In the genomic region with DNA sequence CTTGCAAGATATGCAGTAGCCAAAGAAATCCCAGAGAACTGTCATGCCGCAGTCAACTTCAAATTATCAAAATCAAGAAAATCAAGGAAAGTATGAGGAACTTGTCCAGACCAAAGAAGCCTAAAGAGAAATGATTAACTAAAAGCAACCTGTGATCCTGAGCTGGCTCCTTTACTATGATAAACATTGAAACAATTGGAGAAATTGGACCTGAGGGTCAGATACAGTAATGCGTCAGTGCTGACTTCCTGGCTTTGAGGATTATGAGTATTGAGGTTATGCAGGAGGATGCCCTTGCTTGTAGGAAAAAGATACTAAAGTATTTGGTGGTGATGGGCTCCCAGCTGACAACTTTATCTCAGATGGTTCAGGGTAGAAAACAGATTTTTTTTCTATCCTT, we compare ENCODE assay signal across 1 cellular context.
TF ChIP-seq lines count a peak whose summit lies in the region.

No MANE protein-coding gene starts in this region.

TF ChIP-seq in WTC11, 78 proteins besides CTCF, POLR2A, EP300 and RAD21 (continued from another document):
- TF ChIP-seq, protein P1, sequence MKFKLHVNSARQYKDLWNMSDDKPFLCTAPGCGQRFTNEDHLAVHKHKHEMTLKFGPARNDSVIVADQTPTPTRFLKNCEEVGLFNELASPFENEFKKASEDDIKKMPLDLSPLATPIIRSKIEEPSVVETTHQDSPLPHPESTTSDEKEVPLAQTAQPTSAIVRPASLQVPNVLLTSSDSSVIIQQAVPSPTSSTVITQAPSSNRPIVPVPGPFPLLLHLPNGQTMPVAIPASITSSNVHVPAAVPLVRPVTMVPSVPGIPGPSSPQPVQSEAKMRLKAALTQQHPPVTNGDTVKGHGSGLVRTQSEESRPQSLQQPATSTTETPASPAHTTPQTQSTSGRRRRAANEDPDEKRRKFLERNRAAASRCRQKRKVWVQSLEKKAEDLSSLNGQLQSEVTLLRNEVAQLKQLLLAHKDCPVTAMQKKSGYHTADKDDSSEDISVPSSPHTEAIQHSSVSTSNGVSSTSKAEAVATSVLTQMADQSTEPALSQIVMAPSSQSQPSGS (CRISPR knock-in tag; IDR thresholded peaks at IDR 0.05; ENCODE audit: borderline replicate concordance, low read depth) = no peak
- no peak for TF ChIP-seq JUN (CRISPR knock-in tag; IDR thresholded peaks at IDR 0.05)
- TF ChIP-seq SP1 (CRISPR knock-in tag; conservative IDR thresholded peaks at IDR 0.05) = no peak
- no peak for TF ChIP-seq ETV6 (CRISPR knock-in tag; IDR thresholded peaks at IDR 0.05)
- TF ChIP-seq, protein P2, sequence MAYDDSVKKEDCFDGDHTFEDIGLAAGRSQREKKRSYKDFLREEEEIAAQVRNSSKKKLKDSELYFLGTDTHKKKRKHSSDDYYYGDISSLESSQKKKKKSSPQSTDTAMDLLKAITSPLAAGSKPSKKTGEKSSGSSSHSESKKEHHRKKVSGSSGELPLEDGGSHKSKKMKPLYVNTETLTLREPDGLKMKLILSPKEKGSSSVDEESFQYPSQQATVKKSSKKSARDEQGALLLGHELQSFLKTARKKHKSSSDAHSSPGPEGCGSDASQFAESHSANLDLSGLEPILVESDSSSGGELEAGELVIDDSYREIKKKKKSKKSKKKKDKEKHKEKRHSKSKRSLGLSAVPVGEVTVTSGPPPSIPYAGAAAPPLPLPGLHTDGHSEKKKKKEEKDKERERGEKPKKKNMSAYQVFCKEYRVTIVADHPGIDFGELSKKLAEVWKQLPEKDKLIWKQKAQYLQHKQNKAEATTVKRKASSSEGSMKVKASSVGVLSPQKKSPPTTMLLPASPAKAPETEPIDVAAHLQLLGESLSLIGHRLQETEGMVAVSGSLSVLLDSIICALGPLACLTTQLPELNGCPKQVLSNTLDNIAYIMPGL (CRISPR knock-in tag; IDR thresholded peaks at IDR 0.05) = no peak
- TF ChIP-seq, protein P3, sequence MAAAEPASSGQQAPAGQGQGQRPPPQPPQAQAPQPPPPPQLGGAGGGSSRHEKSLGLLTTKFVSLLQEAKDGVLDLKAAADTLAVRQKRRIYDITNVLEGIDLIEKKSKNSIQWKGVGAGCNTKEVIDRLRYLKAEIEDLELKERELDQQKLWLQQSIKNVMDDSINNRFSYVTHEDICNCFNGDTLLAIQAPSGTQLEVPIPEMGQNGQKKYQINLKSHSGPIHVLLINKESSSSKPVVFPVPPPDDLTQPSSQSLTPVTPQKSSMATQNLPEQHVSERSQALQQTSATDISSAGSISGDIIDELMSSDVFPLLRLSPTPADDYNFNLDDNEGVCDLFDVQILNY (CRISPR knock-in tag; IDR thresholded peaks at IDR 0.05) = no peak
- no peak for TF ChIP-seq MXD4 (CRISPR knock-in tag; IDR thresholded peaks at IDR 0.05; ENCODE audit: borderline replicate concordance)
